ENCODE assay signal across 9 cellular contexts in the genomic region with DNA sequence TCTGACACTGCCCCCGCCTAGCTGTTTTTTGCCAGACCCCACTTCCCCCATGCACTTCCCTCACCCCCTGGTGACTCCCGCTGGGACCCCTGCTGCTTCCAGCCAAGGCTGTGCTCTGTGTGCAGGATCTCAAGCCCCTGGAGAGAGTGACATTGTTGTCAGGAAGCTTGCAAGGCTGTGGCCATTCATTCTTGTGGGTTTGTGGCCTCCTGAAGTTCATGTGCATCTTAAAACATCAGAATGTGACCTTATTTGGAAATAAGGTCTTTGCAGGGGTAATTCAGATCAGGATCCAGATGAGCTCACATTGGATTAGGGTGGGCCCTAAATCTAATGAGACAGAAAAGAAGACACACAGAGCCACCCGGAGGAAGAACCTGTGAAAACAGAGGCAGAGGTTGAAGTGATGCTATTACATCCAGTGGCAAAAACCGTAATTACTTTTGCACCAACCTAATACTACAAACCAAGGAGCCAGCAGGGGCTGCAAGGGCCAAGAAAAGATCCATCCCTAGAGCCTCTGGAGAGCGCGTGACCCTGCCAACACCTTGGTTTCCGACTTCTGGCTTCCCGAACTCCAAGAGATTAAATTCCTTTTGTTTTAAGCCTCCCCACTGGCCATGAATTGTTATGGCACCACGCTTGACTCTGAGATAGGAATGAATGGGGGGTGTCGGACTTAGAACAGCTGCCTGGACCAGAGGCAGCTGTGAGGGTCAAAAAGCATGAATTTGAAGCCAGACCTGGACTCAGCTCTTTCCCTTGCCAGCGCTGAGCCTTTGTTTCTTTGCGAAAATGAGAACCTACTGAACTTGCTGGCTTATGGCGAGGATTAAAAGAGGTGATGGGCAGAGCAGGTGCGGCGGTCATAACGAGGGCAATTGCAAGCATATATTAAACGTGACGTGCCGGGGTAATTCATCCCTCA.
DNase-seq lines count a peak whose midpoint lies in the region; ATAC-seq and TF ChIP-seq lines count a peak whose summit lies in the region.
"Had no signal": no experiment of that assay in that cellular context is flagged by ENCODE, and none has a peak within 500 bp of the region (broad histone marks: within the 10 kb centered on the region; RNA-seq: fewer than 3 reads in every experiment).

No MANE protein-coding gene starts in this region.

- no peak overlapping the region for H4K91ac ChIP-seq in H9 (ENCODE audit: insufficient read length, low read depth, low read length)

- H3K23ac ChIP-seq in H9 (ENCODE audit: insufficient read length, low read depth, low read length), result no peak overlapping the region

- no peak overlapping the region for H2BK5ac ChIP-seq in H9 (ENCODE audit: insufficient read length, low read length)

- H3T11ph ChIP-seq in H9 (ENCODE audit: low read length), result no peak overlapping the region

- H3K14ac ChIP-seq in H9 (ENCODE audit: insufficient read depth, low read length), result peak overlapping the region; percentile 16; the same call in 1 of the 2 replicates

- H3K36me3 Mint-ChIP-seq in H9 (ENCODE audit: insufficient read depth in 1 of 3, low read depth in 3 of 3), result peaks cover 0 to 5% (median 0%) of the 10 kb centered on the region in 3 experiments; a peak in 2 of 7 replicates

- H3K23me2 ChIP-seq in H9 (ENCODE audit: insufficient read length, low read depth, low read length, poor library complexity, severe bottlenecking), result no peaks in the 10 kb centered on the region

- no peak overlapping the region for H2BK120ac ChIP-seq in H9 (ENCODE audit: low read depth, low read length, poor library complexity, severe bottlenecking)

- no peak overlapping the region for H3K4me3 ChIP-seq in body of pancreas
- H3K4me3 ChIP-seq: upper lobe of left lung had no signal

- H2AFZ ChIP-seq in H9 (ENCODE audit: low read length), result no peak overlapping the region

- H3K18ac ChIP-seq in H9 (ENCODE audit: insufficient read length, low read depth, low read length), result no peak overlapping the region

- peaks cover 43 to 50% of the 10 kb centered on the region in 2 experiments for H3K4me1 Mint-ChIP-seq in H9

- peak; percentile 32; the same call in 1 of the 3 replicates for TF ChIP-seq CTCF in H9 (conservative IDR thresholded peaks at IDR 0.05)
- TF ChIP-seq CTCF in body of pancreas (IDR thresholded peaks at IDR 0.05), result no peak

- H3K27ac ChIP-seq in H9 (ENCODE audit: insufficient read length, low read depth, low read length) (no peak overlapping the region), body of pancreas (no peak overlapping the region)
- H3K27ac ChIP-seq: upper lobe of left lung had no signal

- no CpG with 5 or more reads among the region's 19 CpGs for WGBS in H9 (ENCODE audit: extremely low coverage, insufficient read length, low lambda C conversion rate)
- WGBS in body of pancreas, 2 donors, result 82 to 86% methylated on average over 19 of the region's 19 CpGs

- no peak overlapping the region; the same call in 1 of the 2 replicates for H3K4ac ChIP-seq in H9 (ENCODE audit: low read depth, low read length)

- intact Hi-C loops in body of pancreas (cut with DNase I), result no loop called here

- peak overlapping the region; percentile 18 to 60 for H3K4me3 Mint-ChIP-seq in H9

- H3K9ac ChIP-seq in H9 (ENCODE audit: extremely low read depth, insufficient read length, low read length), result no peak overlapping the region

- no peak overlapping the region for H4K8ac ChIP-seq in H9 (replicated peaks; ENCODE audit: insufficient read length, low read depth, low read length)

- H3K27me3 ChIP-seq in H9 (ENCODE audit: insufficient read depth, low read length) (no peaks in the 10 kb centered on the region), body of pancreas (no peaks in the 10 kb centered on the region)
- H3K27me3 ChIP-seq: upper lobe of left lung had no signal

- no peak overlapping the region for H2BK20ac ChIP-seq in H9 (ENCODE audit: low read depth, low read length, poor library complexity, severe bottlenecking)

- no peak for ATAC-seq in body of pancreas

- no peak overlapping the region for H2BK12ac ChIP-seq in H9 (ENCODE audit: insufficient read length, low read depth, low read length)

- H4K5ac ChIP-seq in H9 (ENCODE audit: insufficient read length, low read depth, low read length), result no peak overlapping the region

- H3K79me2 ChIP-seq in H9 (ENCODE audit: insufficient read depth, low read length), result no peaks in the 10 kb centered on the region

- no peaks in the 10 kb centered on the region for H3K36me3 ChIP-seq in body of pancreas (replicated peaks in 1 of 2; ENCODE audit: insufficient read depth in 1 of 2, low read depth in 2 of 2)
- H3K36me3 ChIP-seq: upper lobe of left lung had no signal

- H3K9me3 ChIP-seq in H9 (ENCODE audit: control insufficient read depth, low read depth, low read length), result no peaks in the 10 kb centered on the region
- no peaks in the 10 kb centered on the region for H3K9me3 ChIP-seq in body of pancreas
- H3K9me3 ChIP-seq: upper lobe of left lung had no signal

- no peak overlapping the region for H3K4me2 ChIP-seq in H9 (ENCODE audit: insufficient read depth, insufficient read length, low read length)

- H4K20me1 ChIP-seq in H9 (ENCODE audit: control insufficient read depth, insufficient read depth, insufficient read length), result no peaks in the 10 kb centered on the region

- no peaks in the 10 kb centered on the region for H3K9me3 Mint-ChIP-seq in H9

- no peaks in the 10 kb centered on the region; the same call in 1 of the 2 replicates for H3K27me3 Mint-ChIP-seq in H9 (ENCODE audit: low read depth)

- peaks cover 8% of the 10 kb centered on the region; the same call in 1 of the 2 replicates for H3K4me1 ChIP-seq in H9 (ENCODE audit: insufficient read depth, low read length)
- H3K4me1 ChIP-seq in body of pancreas, result no peaks in the 10 kb centered on the region

- peak overlapping the region; percentile 62 to 97 (median 94); a peak in 6 of 7 replicates for H3K27ac Mint-ChIP-seq in H9

- TF ChIP-seq POLR2A in body of pancreas (IDR thresholded peaks at IDR 0.05), result no peak

- DNase-seq in AG20443 (ENCODE audit: low spot score) (peak; percentile 59), H9 (no peak), hepatic stellate cell (ENCODE audit: low spot score) (peak; percentile 71), NCI-H1436 (lab: John Stamatoyannopoulos, UW) (no peak), KG1 (lab: John Stamatoyannopoulos, UW) (no peak), body of pancreas (no peak), SHP77 treated with DMSO at 0.1 percent for 48 hours (lab: John Stamatoyannopoulos, UW) (no peak)
- DNase-seq in activated CD4-positive, alpha-beta T cell treated with anti-CD3 and anti-CD28 coated beads, Interleukin-2, amount 50 U/mL, for 48 hours, result peak; percentile 10 to 34
- DNase-seq: upper lobe of left lung had no signal

- H2BK15ac ChIP-seq in H9 (ENCODE audit: low read depth, low read length), result 0 out of 2 replicates have a peak overlapping the region, but pooled peaks have one; percentile 38

- no peak overlapping the region for H2AK5ac ChIP-seq in H9 (ENCODE audit: insufficient read length, low read length)

- no peak overlapping the region for H3K56ac ChIP-seq in H9 (ENCODE audit: insufficient read length, low read depth, low read length)

- H3K79me1 ChIP-seq in H9 (ENCODE audit: insufficient read depth, low read depth, low read length, poor library complexity, severe bottlenecking), result no peaks in the 10 kb centered on the region

Comparison
In these comparisons a context has a peak if more than half of its experiments do, and no peak if none do; other contexts are left out.
1. DNase-seq: peak in AG20443 (single experiment), activated CD4-positive, alpha-beta T cell treated with anti-CD3 and anti-CD28 coated beads, Interleukin-2, amount 50 U/mL, for 48 hours (2 of 2) and hepatic stellate cell (single experiment); none in H9 (single experiment), NCI-H1436 (single experiment), KG1 (single experiment), body of pancreas (0 of 4) and SHP77 treated with DMSO at 0.1 percent for 48 hours (single experiment).